In genomic region chr7:133183042-133183441, GRCh38 we compare ENCODE assay signal across 21 cellular contexts.
"Had no signal": no experiment of that assay in that cellular context is flagged by ENCODE, and none has a peak within 500 bp of the region (broad histone marks: within the 10 kb centered on the region; RNA-seq: fewer than 3 reads in every experiment).

No MANE protein-coding gene starts in this region.

- H3K4me1 ChIP-seq: foreskin keratinocyte, right atrium auricular region, suprapubic skin, thyroid gland had no signal

- FAIRE-seq: endothelial cell of umbilical vein, urothelium cell line had no signal

- H2AFZ ChIP-seq: hepatocyte had no signal

- H3K27me3 ChIP-seq: hepatocyte, right atrium auricular region, suprapubic skin, thyroid gland had no signal

- H3K79me2 ChIP-seq: hepatocyte had no signal

- H3K4me3 ChIP-seq: coronary artery, hepatocyte, right atrium auricular region, smooth muscle cell, suprapubic skin, thyroid gland had no signal

- H3K36me3 ChIP-seq: neutrophil, right atrium auricular region, suprapubic skin, thyroid gland had no signal

- H3K9me3 ChIP-seq: neutrophil, right atrium auricular region, suprapubic skin, thyroid gland had no signal

- H3K4me2 ChIP-seq: hepatocyte, smooth muscle cell had no signal

- ATAC-seq: foreskin keratinocyte; left lobe of liver; naive thymus-derived CD4-positive, alpha-beta T cell had no signal

- H3K27ac ChIP-seq: coronary artery, foreskin keratinocyte, hepatocyte, neutrophil, right atrium auricular region, suprapubic skin, thyroid gland had no signal

- DNase-seq: effector CD4-positive, alpha-beta T cell; endodermal cell; erythroblast; head of caudate nucleus; kidney glomerular epithelial cell; mammary epithelial cell; naive thymus-derived CD4-positive, alpha-beta T cell; nephron progenitor cell; stimulated activated CD4-positive, alpha-beta T cell treated with anti-CD3 and anti-CD28 coated beads, Interleukin-2, amount 100 ng/mL, for 48 hours; stimulated activated naive CD4-positive, alpha-beta T cell treated with Interleukin-2 at 50 U/mL for 16 hours had no signal
